In genomic region chr2:195656859-195657633, GRCh38 we compare ENCODE assay signal across 1 cellular context.
TF ChIP-seq lines count a peak whose summit lies in the region.

TSS of gene SLC39A10 (plus strand) at chr2:195657226. CDS start at chr2:195680043, 22,817 bp downstream.

TF ChIP-seq in HepG2, 621 proteins besides CTCF, POLR2A, EP300 and RAD21 (continued from another document and continues in another):
- no peak; the same call in 1 of the 2 replicates for TF ChIP-seq ZBED4 (CRISPR knock-in tag; IDR thresholded peaks at IDR 0.05; ENCODE audit: borderline replicate concordance)
- no peak for TF ChIP-seq KLF9 (CRISPR knock-in tag; IDR thresholded peaks at IDR 0.05; ENCODE audit: low read depth)
- no peak for TF ChIP-seq ZNF724P (CRISPR knock-in tag; IDR thresholded peaks at IDR 0.05; ENCODE audit: borderline replicate concordance)
- 0 out of 2 replicates have a peak, but pooled peaks have one; percentile 34 for TF ChIP-seq ELF1 (CRISPR knock-in tag; IDR thresholded peaks at IDR 0.05)
- TF ChIP-seq ZNF335 (CRISPR knock-in tag; IDR thresholded peaks at IDR 0.05), result 0 out of 2 replicates have a peak, but pooled peaks have one; percentile 41
- TF ChIP-seq ZNF180 (CRISPR knock-in tag; IDR thresholded peaks at IDR 0.05; ENCODE audit: borderline replicate concordance, low read depth), result no peak
- peak; percentile 62 for TF ChIP-seq HDAC1 (CRISPR knock-in tag; IDR thresholded peaks at IDR 0.05)
- TF ChIP-seq AGO1 (IDR thresholded peaks at IDR 0.05; ENCODE audit: low read depth, low read length, poor library complexity, severe bottlenecking), result peak; percentile 100
- TF ChIP-seq HNF4G (IDR thresholded peaks at IDR 0.05; ENCODE audit: borderline replicate concordance, low read depth, low read length), result no peak
- no peak for TF ChIP-seq HNF4G (CRISPR knock-in tag; IDR thresholded peaks at IDR 0.05; ENCODE audit: borderline replicate concordance, low read depth)
- no peak for TF ChIP-seq ZNF235 (CRISPR knock-in tag; IDR thresholded peaks at IDR 0.05; ENCODE audit: borderline replicate concordance)
- TF ChIP-seq SPEN (CRISPR knock-in tag; IDR thresholded peaks at IDR 0.05; ENCODE audit: low read depth), result no peak; the same call in none of the 2 replicates
- TF ChIP-seq UBTF (CRISPR knock-in tag; IDR thresholded peaks at IDR 0.05), result peak; percentile 75
- TF ChIP-seq ZFP36L2 (CRISPR knock-in tag; IDR thresholded peaks at IDR 0.05), result no peak
- TF ChIP-seq ZFYVE20 (CRISPR knock-in tag; IDR thresholded peaks at IDR 0.05; ENCODE audit: borderline replicate concordance, low read depth), result no peak
- peak; percentile 57; the same call in 1 of the 2 replicates for TF ChIP-seq ZNF343 (CRISPR knock-in tag; IDR thresholded peaks at IDR 0.05)
- no peak; the same call in 1 of the 2 replicates for TF ChIP-seq ZBTB42 (CRISPR knock-in tag; IDR thresholded peaks at IDR 0.05)
- no peak for TF ChIP-seq ZNF329 (CRISPR knock-in tag; IDR thresholded peaks at IDR 0.05; ENCODE audit: low read depth)
- no peak for TF ChIP-seq EED (CRISPR knock-in tag; IDR thresholded peaks at IDR 0.05)
- TF ChIP-seq ZNF282 (IDR thresholded peaks at IDR 0.05; ENCODE audit: partially characterized antibody), result no peak
- peak; percentile 76; the same call in 1 of the 2 replicates for TF ChIP-seq SP5 (CRISPR knock-in tag; IDR thresholded peaks at IDR 0.05; ENCODE audit: borderline replicate concordance, low read depth)
- no peak for TF ChIP-seq ZNF143 (CRISPR knock-in tag; IDR thresholded peaks at IDR 0.05)
- TF ChIP-seq ZNF629 (CRISPR knock-in tag; conservative IDR thresholded peaks at IDR 0.05), result no peak
- TF ChIP-seq FIP1L1 (IDR thresholded peaks at IDR 0.05; ENCODE audit: borderline replicate concordance, insufficient read depth, low read depth, low read length), result peak; percentile 90; the same call in 1 of the 2 replicates
- 0 out of 2 replicates have a peak, but pooled peaks have one; percentile 49 for TF ChIP-seq SRY (CRISPR knock-in tag; IDR thresholded peaks at IDR 0.05)
- 0 out of 2 replicates have a peak, but pooled peaks have one; percentile 36 for TF ChIP-seq FOXJ3 (CRISPR knock-in tag; IDR thresholded peaks at IDR 0.05; ENCODE audit: borderline replicate concordance)
- peak; percentile 81; the same call in 1 of the 2 replicates for TF ChIP-seq ZNF850 (CRISPR knock-in tag; conservative IDR thresholded peaks at IDR 0.05)
- TF ChIP-seq ZNF713 (CRISPR knock-in tag; IDR thresholded peaks at IDR 0.05), result 0 out of 2 replicates have a peak, but pooled peaks have one; percentile 36
- TF ChIP-seq KLF16 (CRISPR knock-in tag; IDR thresholded peaks at IDR 0.05), result peak in 1 of 2 experiments; percentile 92; a peak in 2 of 4 replicates
- TF ChIP-seq ZNF33A (CRISPR knock-in tag; IDR thresholded peaks at IDR 0.05; ENCODE audit: borderline replicate concordance), result no peak
- TF ChIP-seq ZNF879 (CRISPR knock-in tag; IDR thresholded peaks at IDR 0.05), result 0 out of 2 replicates have a peak, but pooled peaks have one; percentile 85
- no peak; the same call in 1 of the 2 replicates for TF ChIP-seq ZNF160 (CRISPR knock-in tag; IDR thresholded peaks at IDR 0.05)
- TF ChIP-seq GATAD2A (CRISPR knock-in tag; IDR thresholded peaks at IDR 0.05), result peak; percentile 50; the same call in 1 of the 2 replicates
- TF ChIP-seq EHMT2 (IDR thresholded peaks at IDR 0.05; ENCODE audit: borderline replicate concordance, low read depth, low read length), result no peak
- TF ChIP-seq ZSCAN9 (CRISPR knock-in tag; IDR thresholded peaks at IDR 0.05; ENCODE audit: borderline replicate concordance), result 0 out of 2 replicates have a peak, but pooled peaks have one; percentile 22
- TF ChIP-seq KAT2B (IDR thresholded peaks at IDR 0.05; ENCODE audit: borderline replicate concordance, low read depth, low read length), result no peak
- TF ChIP-seq ZNF121 (CRISPR knock-in tag; IDR thresholded peaks at IDR 0.05), result 0 out of 2 replicates have a peak, but pooled peaks have one; percentile 33
- no peak; the same call in 1 of the 2 replicates for TF ChIP-seq RXRA (CRISPR knock-in tag; IDR thresholded peaks at IDR 0.05)
- TF ChIP-seq ZBTB3 (CRISPR knock-in tag; IDR thresholded peaks at IDR 0.05; ENCODE audit: borderline replicate concordance, low read depth), result peak; percentile 14; the same call in 1 of the 2 replicates
- no peak for TF ChIP-seq ZNF224 (CRISPR knock-in tag; IDR thresholded peaks at IDR 0.05)
- peak; percentile 67; the same call in 1 of the 2 replicates for TF ChIP-seq IRF9 (CRISPR knock-in tag; IDR thresholded peaks at IDR 0.05; ENCODE audit: borderline replicate concordance)
- no peak for TF ChIP-seq ZNF7 (CRISPR knock-in tag; IDR thresholded peaks at IDR 0.05)
- TF ChIP-seq TFDP1 (CRISPR knock-in tag; IDR thresholded peaks at IDR 0.05; ENCODE audit: borderline replicate concordance), result peak; percentile 28; the same call in 1 of the 2 replicates
- TF ChIP-seq KMT2B (CRISPR knock-in tag; IDR thresholded peaks at IDR 0.05), result no peak
- no peak for TF ChIP-seq STAT5B (CRISPR knock-in tag; IDR thresholded peaks at IDR 0.05)
- no peak; the same call in 1 of the 2 replicates for TF ChIP-seq ZNF317 (CRISPR knock-in tag; IDR thresholded peaks at IDR 0.05)
- TF ChIP-seq ZSCAN12 (CRISPR knock-in tag; IDR thresholded peaks at IDR 0.05), result no peak
- TF ChIP-seq BCLAF1 (IDR thresholded peaks at IDR 0.05), result no peak
- TF ChIP-seq ZNF672 (CRISPR knock-in tag; IDR thresholded peaks at IDR 0.05), result no peak
- peak; percentile 87 for TF ChIP-seq ZBTB25 (CRISPR knock-in tag; IDR thresholded peaks at IDR 0.05)
- TF ChIP-seq ZNF101 (CRISPR knock-in tag; IDR thresholded peaks at IDR 0.05; ENCODE audit: borderline replicate concordance, low read depth), result no peak
- TF ChIP-seq TCF12 (IDR thresholded peaks at IDR 0.05), result no peak
- TF ChIP-seq TCF12 (CRISPR knock-in tag; IDR thresholded peaks at IDR 0.05), result 0 out of 2 replicates have a peak, but pooled peaks have one; percentile 43
- TF ChIP-seq STAG1 (CRISPR knock-in tag; IDR thresholded peaks at IDR 0.05), result no peak
- TF ChIP-seq MATR3 (CRISPR knock-in tag; IDR thresholded peaks at IDR 0.05), result no peak
- peak; percentile 98; the same call in 1 of the 2 replicates for TF ChIP-seq ZSCAN5A (CRISPR knock-in tag; IDR thresholded peaks at IDR 0.05; ENCODE audit: borderline replicate concordance)
- no peak for TF ChIP-seq ISX (CRISPR knock-in tag; conservative IDR thresholded peaks at IDR 0.05)
- TF ChIP-seq SP4 (CRISPR knock-in tag; IDR thresholded peaks at IDR 0.05), result no peak
